20 cellular contexts compared by ENCODE assay signal in the genomic region with DNA sequence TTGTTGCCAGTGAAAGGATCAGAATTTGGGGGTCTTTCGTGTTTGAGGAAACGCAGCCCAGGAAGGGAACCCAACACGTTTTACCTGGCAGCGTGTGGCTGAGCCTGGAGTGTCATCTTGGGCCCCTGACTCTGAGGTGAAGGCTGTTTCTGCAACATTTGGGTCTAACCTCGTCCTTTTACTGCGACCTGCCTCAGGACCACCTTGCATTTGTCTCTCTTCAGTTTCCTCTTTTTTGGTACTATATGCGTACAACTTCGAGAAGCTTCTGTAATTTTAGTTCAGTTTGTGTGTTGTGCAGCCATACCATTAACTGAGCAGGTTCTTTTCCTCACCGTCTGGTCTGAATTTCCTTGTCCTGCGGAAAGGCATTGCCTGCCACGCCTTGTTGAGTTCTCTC.
DNase-seq lines count a peak whose midpoint lies in the region; ATAC-seq, FAIRE-seq and TF ChIP-seq lines count a peak whose summit lies in the region.
"Had no signal": no experiment of that assay in that cellular context is flagged by ENCODE, and none has a peak within 500 bp of the region (broad histone marks: within the 10 kb centered on the region; RNA-seq: fewer than 3 reads in every experiment).

No MANE protein-coding gene starts in this region.

- H3K9me3 ChIP-seq in liver (ENCODE audit: control insufficient read depth in 4 of 4, low read length in 3 of 4), result no peaks in the 10 kb centered on the region
- H3K9me3 ChIP-seq in HepG2 (ENCODE audit: low read length), result no peaks in the 10 kb centered on the region
- no peaks in the 10 kb centered on the region; the same call in 1 of the 2 replicates for H3K9me3 ChIP-seq in OCI-LY7 (ENCODE audit: low read length)
- no peaks in the 10 kb centered on the region for H3K9me3 ChIP-seq in thymus (ENCODE audit: control insufficient read depth)
- H3K9me3 ChIP-seq: ascending aorta, transverse colon had no signal

- 90% methylated on average over 11 of the region's 11 CpGs for WGBS in liver
- 96% methylated on average over 11 of the region's 11 CpGs for WGBS in HepG2 (ENCODE audit: low lambda C conversion rate)
- WGBS in thymus, result 62% methylated on average over 11 of the region's 11 CpGs

- H3K9ac ChIP-seq in liver (ENCODE audit: low read depth in 1 of 2, low read length in 2 of 2) (no peak overlapping the region), HepG2 (ENCODE audit: insufficient read depth, low read depth, low read length) (no peak overlapping the region)

- peak overlapping the region; percentile 37 to 70 for H3K4me3 Mint-ChIP-seq in effector memory CD8-positive, alpha-beta T cell

- no peak for TF ChIP-seq CTCF in liver (IDR thresholded peaks at IDR 0.05; ENCODE audit: low read depth, low read length, missing input control)
- TF ChIP-seq CTCF in HepG2 (CRISPR knock-in tag; IDR thresholded peaks at IDR 0.05), result no peak
- no peak for TF ChIP-seq CTCF in OCI-LY7 (conservative IDR thresholded peaks at IDR 0.05; ENCODE audit: low read length)

- H3K27ac ChIP-seq in liver (ENCODE audit: low read depth in 1 of 2, low read length in 2 of 2), result peak overlapping the region; percentile 6 to 36
- no peak overlapping the region for H3K27ac ChIP-seq in HepG2 (ENCODE audit: extremely low read length, insufficient read depth, low read length)
- peak overlapping the region; percentile 49 for H3K27ac ChIP-seq in OCI-LY7 (ENCODE audit: low read depth, low read length, poor library complexity, severe bottlenecking)
- H3K27ac ChIP-seq in thymus (ENCODE audit: low read depth), result peak overlapping the region; percentile 55
- H3K27ac ChIP-seq: ascending aorta, transverse colon had no signal

- H3K27me3 ChIP-seq in liver (ENCODE audit: control insufficient read depth in 4 of 4, insufficient read depth in 4 of 4, low read length in 3 of 4) (no peaks in the 10 kb centered on the region), HepG2 (ENCODE audit: control insufficient read depth in 1 of 2, insufficient read depth in 2 of 2, low read length in 2 of 2) (no peaks in the 10 kb centered on the region), thymus (ENCODE audit: control insufficient read depth, insufficient read depth) (no peaks in the 10 kb centered on the region)
- H3K27me3 ChIP-seq: ascending aorta, transverse colon had no signal

- intact Hi-C loops in HepG2 (cut with micrococcal nuclease; ENCODE audit: unreplicated experiment) (no loop called here), OCI-LY7 (cut with micrococcal nuclease; ENCODE audit: unreplicated experiment) (loop anchor here (2.0 kb wide), 1 partner anchor 61 kb away; a partner anchor contains a TSS)

- peaks cover 25% of the 10 kb centered on the region for H3K36me3 Mint-ChIP-seq in effector memory CD8-positive, alpha-beta T cell (ENCODE audit: insufficient read depth)

- CTCF ChIA-PET in HepG2 (lab: Yijun Ruan, JAX; ENCODE audit: low intra/inter-chr PET ratio, low total read pairs) (no interaction called here), OCI-LY7 (lab: Charles Lee; ENCODE audit: unreplicated experiment) (interaction anchor here (0.6 kb wide), 1 partner anchor 993 kb away, joined by 4 read pairs; no protein-coding TSS in a partner anchor)

- H3K36me3 ChIP-seq in liver (ENCODE audit: control insufficient read depth in 4 of 4, insufficient read depth in 3 of 4, low read depth in 1 of 4, low read length in 3 of 4), result no peaks in the 10 kb centered on the region
- no peaks in the 10 kb centered on the region for H3K36me3 ChIP-seq in HepG2 (replicated peaks in 1 of 2; ENCODE audit: control insufficient read depth in 1 of 2, insufficient read depth in 2 of 2, low read length in 2 of 2)
- H3K36me3 ChIP-seq in OCI-LY7 (ENCODE audit: insufficient read depth, low read length), result peaks cover 99% of the 10 kb centered on the region
- H3K36me3 ChIP-seq in thymus (ENCODE audit: control insufficient read depth, insufficient read depth), result peaks cover 5% of the 10 kb centered on the region
- H3K36me3 ChIP-seq: ascending aorta, transverse colon had no signal

- no TSS peak for BruUV-seq in HepG2 (replicated peaks; lab: Mats Ljungman, UMichigan)
- no TSS peak for BruUV-seq in OCI-LY7 (replicated peaks; lab: Mats Ljungman, UMichigan)

- H3K4me1 Mint-ChIP-seq in effector memory CD8-positive, alpha-beta T cell (ENCODE audit: low read depth in 2 of 2), result peaks cover 76 to 84% of the 10 kb centered on the region in 2 donors

- H3K4me1 ChIP-seq in liver (ENCODE audit: control insufficient read depth in 4 of 4, insufficient read depth in 4 of 4, low read length in 3 of 4) (peaks cover 7 to 51% (median 45%) of the 10 kb centered on the region in 4 donors), HepG2 (ENCODE audit: insufficient read depth, low read length) (no peaks in the 10 kb centered on the region), OCI-LY7 (ENCODE audit: insufficient read depth, low read length, poor library complexity, severe bottlenecking) (peaks cover 83% of the 10 kb centered on the region), thymus (ENCODE audit: control insufficient read depth, insufficient read depth, low read length) (peaks cover 59% of the 10 kb centered on the region)

- no peak for DNase-seq in HepG2 (ENCODE audit: low spot score)
- DNase-seq in OCI-LY7 (ENCODE audit: low spot score), result peak; percentile 27
- no peak for DNase-seq in effector memory CD8-positive, alpha-beta T cell
- DNase-seq in DMS114 treated with DMSO at 0.1 percent for 48 hours (lab: John Stamatoyannopoulos, UW; ENCODE audit: unreplicated experiment), result no peak
- no peak for DNase-seq in RKO (ENCODE audit: low spot score)
- DNase-seq in DMS153 treated with DMSO at 0.1 percent for 48 hours (lab: John Stamatoyannopoulos, UW; ENCODE audit: unreplicated experiment), result no peak
- DNase-seq: activated CD4-positive, CD25-positive, alpha-beta regulatory T cell; DMS79; foreskin fibroblast; KG1; left ventricle myocardium superior; NCI-H1092 treated with DMSO at 0.1 percent for 48 hours; NCI-H69; stimulated activated CD4-positive, alpha-beta T cell treated with anti-CD3 and anti-CD28 coated beads, Interleukin-4, amount 100 ng/mL, for 1 hour; transverse colon had no signal

- in situ Hi-C loops in HepG2 (cut with HindIII; ENCODE audit: extremely low pct_ligation_motif_present, low pct_unique_long_range_greater_than_20kb), result no loop called here

- no peaks in the 10 kb centered on the region for H3K9me2 ChIP-seq in OCI-LY7 (ENCODE audit: insufficient read depth, low read length)

- H3K27me3 Mint-ChIP-seq in effector memory CD8-positive, alpha-beta T cell, result no peaks in the 10 kb centered on the region

- TF ChIP-seq EP300 in HepG2 (IDR thresholded peaks at IDR 0.05; ENCODE audit: low read depth in 2 of 2, low read length in 2 of 2) (no peak), HepG2 (CRISPR knock-in tag; IDR thresholded peaks at IDR 0.05; ENCODE audit: borderline replicate concordance) (no peak)

- no peak for TF ChIP-seq RAD21 in liver (IDR thresholded peaks at IDR 0.05)
- TF ChIP-seq RAD21 in HepG2 (CRISPR knock-in tag; IDR thresholded peaks at IDR 0.05), result no peak

- H4K20me1 ChIP-seq in HepG2 (ENCODE audit: insufficient read depth, low read length) (no peaks in the 10 kb centered on the region), OCI-LY7 (ENCODE audit: insufficient read depth, low read length) (peaks cover 67% of the 10 kb centered on the region)

- POLR2A ChIA-PET in HepG2 (lab: Yijun Ruan, JAX), result no interaction called here
- POLR2A ChIA-PET in OCI-LY7 (lab: Charles Lee), result interaction anchor here (1.4 kb wide), 1 partner anchor 8 kb away, joined by 3 read pairs; no protein-coding TSS in a partner anchor

- no peak for FAIRE-seq in HepG2 (lab: Jason Lieb, UNC)
- FAIRE-seq: endometrium, RCC 7860 had no signal

- TF ChIP-seq POLR2A in HepG2 (IDR thresholded peaks at IDR 0.05; ENCODE audit: insufficient read depth in 1 of 2, low read depth in 2 of 2, low read length in 2 of 2), result no peak

- no peak overlapping the region for H2AFZ ChIP-seq in HepG2 (ENCODE audit: low read length)
- H2AFZ ChIP-seq in OCI-LY7 (ENCODE audit: low read length), result no peak overlapping the region

- no peak for ATAC-seq in HepG2
- no peak for ATAC-seq in effector memory CD8-positive, alpha-beta T cell (replicated peaks)
- ATAC-seq: left ventricle myocardium superior had no signal

- H3K4me3 ChIP-seq in liver (ENCODE audit: low read depth in 1 of 3, low read length in 3 of 3), result no peak overlapping the region
- H3K4me3 ChIP-seq in HepG2 (replicated peaks in 1 of 3; ENCODE audit: insufficient read depth in 1 of 3, low read depth in 2 of 3, low read length in 3 of 3), result no peak overlapping the region
- no peak overlapping the region for H3K4me3 ChIP-seq in OCI-LY7 (ENCODE audit: low read depth, low read length, poor library complexity, severe bottlenecking)
- no peak overlapping the region for H3K4me3 ChIP-seq in thymus (ENCODE audit: low read length)
- H3K4me3 ChIP-seq: ascending aorta, transverse colon had no signal

- peak overlapping the region; percentile 83 to 88 for H3K27ac Mint-ChIP-seq in effector memory CD8-positive, alpha-beta T cell

- H3K79me2 ChIP-seq in HepG2 (ENCODE audit: insufficient read depth, low read length), result no peaks in the 10 kb centered on the region
- H3K79me2 ChIP-seq in OCI-LY7 (ENCODE audit: insufficient read depth, low read depth, low read length), result peaks cover 100% of the 10 kb centered on the region

- H3K4me2 ChIP-seq in HepG2 (ENCODE audit: low read depth, low read length) (no peak overlapping the region), OCI-LY7 (ENCODE audit: low read length) (peak overlapping the region; percentile 64)

- H3K9me3 Mint-ChIP-seq in effector memory CD8-positive, alpha-beta T cell, result no peaks in the 10 kb centered on the region

TF ChIP-seq in liver, 16 proteins besides CTCF, POLR2A, EP300 and RAD21:
- no peak for TF ChIP-seq TAF1 (conservative IDR thresholded peaks at IDR 0.05)

TF ChIP-seq in HepG2, 621 proteins besides CTCF, POLR2A, EP300 and RAD21:
- no peak for TF ChIP-seq ATF7 (IDR thresholded peaks at IDR 0.05)
- TF ChIP-seq ATF7 (CRISPR knock-in tag; IDR thresholded peaks at IDR 0.05), result no peak
- no peak for TF ChIP-seq PITX1 (CRISPR knock-in tag; IDR thresholded peaks at IDR 0.05)
- TF ChIP-seq STAT5B (CRISPR knock-in tag; IDR thresholded peaks at IDR 0.05), result no peak
